ENCODE assay signal across 8 cellular contexts in genomic region chr6:136290406-136291010, GRCh38. TPM values are rescaled to one million over a fixed set of nuclear protein-coding genes. Genes with fewer than 3 reads are reported as not detected.
A peak's percentile ranks its signal among the peaks of the same experiment; 100 is the strongest.
DNase-seq lines count a peak whose midpoint lies in the region; ATAC-seq, FAIRE-seq and TF ChIP-seq lines count a peak whose summit lies in the region.

No MANE protein-coding gene starts in this region.

- peak overlapping the region; percentile 100 for H3K27ac Mint-ChIP-seq in CD14-positive monocyte
- peak overlapping the region; percentile 100 for H3K27ac Mint-ChIP-seq in IgD-negative memory B cell
- H3K27ac Mint-ChIP-seq in activated T-helper 1 cell treated with anti-CD3 and anti-CD28 coated beads, Interleukin-12 subunit alpha, Interleukin-12 subunit beta, Interleukin-2, Interleukin-4 antibody, amounts not matched to agents 30 ng/mL and 10 ng/mL and 1 ng/mL, durations not matched to agents 14 hours and 24 hours and 36 hours = peak overlapping the region; percentile 99
- peak overlapping the region; percentile 100 for H3K27ac Mint-ChIP-seq in nephron progenitor cell
- peak overlapping the region; percentile 100 for H3K27ac Mint-ChIP-seq in stimulated activated naive CD8-positive, alpha-beta T cell treated with anti-CD3 and anti-CD28 coated beads, Interleukin-15, Interleukin-2, amounts not matched to agents 100 ng/mL and 50 ng/mL, for 24 hours

- DNase-seq in CD14-positive monocyte (ENCODE audit: low spot score) (peak; percentile 57), RCC 7860 (ENCODE audit: low spot score) (peak; percentile 55), fibroblast of mammary gland (ENCODE audit: low read depth) (peak; percentile 90), nephron progenitor cell (peak; percentile 37)
- DNase-seq in activated T-helper 1 cell treated with anti-CD3 and anti-CD28 coated beads, Interleukin-12 subunit alpha, Interleukin-12 subunit beta, Interleukin-2, Interleukin-4 antibody, amounts not matched to agents 30 ng/mL and 10 ng/mL and 1 ng/mL, durations not matched to agents 14 hours and 24 hours and 36 hours (ENCODE audit: low spot score) = peak; percentile 74

- H3K36me3 Mint-ChIP-seq in CD14-positive monocyte = peaks cover 0 to 10% of the 10 kb centered on the region in 2 donors
- no peaks in the 10 kb centered on the region for H3K36me3 Mint-ChIP-seq in IgD-negative memory B cell
- peaks cover 18% of the 10 kb centered on the region for H3K36me3 Mint-ChIP-seq in activated T-helper 1 cell treated with anti-CD3 and anti-CD28 coated beads, Interleukin-12 subunit alpha, Interleukin-12 subunit beta, Interleukin-2, Interleukin-4 antibody, amounts not matched to agents 30 ng/mL and 10 ng/mL and 1 ng/mL, durations not matched to agents 14 hours and 24 hours and 36 hours (ENCODE audit: low read depth)
- peaks cover 7% of the 10 kb centered on the region for H3K36me3 Mint-ChIP-seq in nephron progenitor cell (ENCODE audit: low read depth)
- peaks cover 29% of the 10 kb centered on the region for H3K36me3 Mint-ChIP-seq in stimulated activated naive CD8-positive, alpha-beta T cell treated with anti-CD3 and anti-CD28 coated beads, Interleukin-15, Interleukin-2, amounts not matched to agents 100 ng/mL and 50 ng/mL, for 24 hours (ENCODE audit: low read depth)

- ATAC-seq in GM21381 (IDR thresholded peaks at IDR 0.05; ENCODE audit: unreplicated experiment) = peak; percentile 24

- TF ChIP-seq CTCF in CD14-positive monocyte (IDR thresholded peaks at IDR 0.05) (no peak), fibroblast of mammary gland (conservative IDR thresholded peaks at IDR 0.05; ENCODE audit: control insufficient read depth, insufficient read depth, low read depth, low read length) (no peak), nephron progenitor cell (IDR thresholded peaks at IDR 0.05) (no peak)

- H3K4me1 Mint-ChIP-seq in CD14-positive monocyte (peaks cover 38% of the 10 kb centered on the region), IgD-negative memory B cell (peaks cover 18 to 25% (median 23%) of the 10 kb centered on the region in 3 donors), nephron progenitor cell (peaks cover 38% of the 10 kb centered on the region)
- peaks cover 41% of the 10 kb centered on the region for H3K4me1 Mint-ChIP-seq in activated T-helper 1 cell treated with anti-CD3 and anti-CD28 coated beads, Interleukin-12 subunit alpha, Interleukin-12 subunit beta, Interleukin-2, Interleukin-4 antibody, amounts not matched to agents 30 ng/mL and 10 ng/mL and 1 ng/mL, durations not matched to agents 14 hours and 24 hours and 36 hours (ENCODE audit: low read depth)
- peaks cover 53% of the 10 kb centered on the region for H3K4me1 Mint-ChIP-seq in stimulated activated naive CD8-positive, alpha-beta T cell treated with anti-CD3 and anti-CD28 coated beads, Interleukin-15, Interleukin-2, amounts not matched to agents 100 ng/mL and 50 ng/mL, for 24 hours (ENCODE audit: low read depth)

- intact Hi-C loops in CD14-positive monocyte (cut with micrococcal nuclease) = no loop called here
- intact Hi-C loops in activated T-helper 1 cell treated with anti-CD3 and anti-CD28 coated beads, Interleukin-12 subunit alpha, Interleukin-12 subunit beta, Interleukin-2, Interleukin-4 antibody, amounts not matched to agents 30 ng/mL and 10 ng/mL and 1 ng/mL, durations not matched to agents 14 hours and 24 hours and 36 hours (cut with micrococcal nuclease) = loop anchor here (1.0 kb wide), 3 partner anchors 27 to 532 kb away; partner anchors contain the start of genes PDE7B and PEX7

- no peak for FAIRE-seq in RCC 7860 (lab: Jason Lieb, UNC)

- H3K27me3 Mint-ChIP-seq in CD14-positive monocyte (ENCODE audit: low read depth in 3 of 3) (peaks cover 0 to 3% (median 1%) of the 10 kb centered on the region in 3 donors), IgD-negative memory B cell (peaks cover 1% of the 10 kb centered on the region), nephron progenitor cell (ENCODE audit: low read depth, poor library complexity) (peaks cover 6% of the 10 kb centered on the region)
- peaks cover 2% of the 10 kb centered on the region for H3K27me3 Mint-ChIP-seq in activated T-helper 1 cell treated with anti-CD3 and anti-CD28 coated beads, Interleukin-12 subunit alpha, Interleukin-12 subunit beta, Interleukin-2, Interleukin-4 antibody, amounts not matched to agents 30 ng/mL and 10 ng/mL and 1 ng/mL, durations not matched to agents 14 hours and 24 hours and 36 hours (ENCODE audit: insufficient read depth)
- no peaks in the 10 kb centered on the region for H3K27me3 Mint-ChIP-seq in stimulated activated naive CD8-positive, alpha-beta T cell treated with anti-CD3 and anti-CD28 coated beads, Interleukin-15, Interleukin-2, amounts not matched to agents 100 ng/mL and 50 ng/mL, for 24 hours

- peak overlapping the region; percentile 88 for H3K4me3 ChIP-seq in fibroblast of mammary gland (ENCODE audit: control insufficient read depth, low read depth, low read length)

- peaks cover 0 to 2% (median 0%) of the 10 kb centered on the region in 7 donors for H3K9me3 Mint-ChIP-seq in CD14-positive monocyte
- no peaks in the 10 kb centered on the region for H3K9me3 Mint-ChIP-seq in IgD-negative memory B cell
- H3K9me3 Mint-ChIP-seq in activated T-helper 1 cell treated with anti-CD3 and anti-CD28 coated beads, Interleukin-12 subunit alpha, Interleukin-12 subunit beta, Interleukin-2, Interleukin-4 antibody, amounts not matched to agents 30 ng/mL and 10 ng/mL and 1 ng/mL, durations not matched to agents 14 hours and 24 hours and 36 hours = no peaks in the 10 kb centered on the region
- no peaks in the 10 kb centered on the region for H3K9me3 Mint-ChIP-seq in nephron progenitor cell
- no peaks in the 10 kb centered on the region for H3K9me3 Mint-ChIP-seq in stimulated activated naive CD8-positive, alpha-beta T cell treated with anti-CD3 and anti-CD28 coated beads, Interleukin-15, Interleukin-2, amounts not matched to agents 100 ng/mL and 50 ng/mL, for 24 hours

- H3K4me3 Mint-ChIP-seq in CD14-positive monocyte (peak overlapping the region; percentile 96 to 100), IgD-negative memory B cell (peak overlapping the region; percentile 96 to 100 (median 98)), nephron progenitor cell (peak overlapping the region; percentile 99)
- H3K4me3 Mint-ChIP-seq in activated T-helper 1 cell treated with anti-CD3 and anti-CD28 coated beads, Interleukin-12 subunit alpha, Interleukin-12 subunit beta, Interleukin-2, Interleukin-4 antibody, amounts not matched to agents 30 ng/mL and 10 ng/mL and 1 ng/mL, durations not matched to agents 14 hours and 24 hours and 36 hours = peak overlapping the region; percentile 98
- peak overlapping the region; percentile 97 for H3K4me3 Mint-ChIP-seq in stimulated activated naive CD8-positive, alpha-beta T cell treated with anti-CD3 and anti-CD28 coated beads, Interleukin-15, Interleukin-2, amounts not matched to agents 100 ng/mL and 50 ng/mL, for 24 hours

RNA-seq across cellular contexts. Expression of gene BCLAF1, which starts 0.9 kb away (rescaled TPM):
- polyA plus RNA-seq in CD14-positive monocyte (10 to 100 TPM; 47.0 to 75.8 TPM), IgD-negative memory B cell (137 TPM)
- 233 and 237 TPM in 2 replicates for total RNA-seq in activated T-helper 1 cell treated with anti-CD3 and anti-CD28 coated beads, Interleukin-12 subunit alpha, Interleukin-12 subunit beta, Interleukin-2, Interleukin-4 antibody, amounts not matched to agents 30 ng/mL and 10 ng/mL and 1 ng/mL, durations not matched to agents 14 hours and 24 hours and 36 hours

RNA-seq across cellular contexts. Expression of gene MTFR2, which starts 40.4 kb away (rescaled TPM):
- polyA plus RNA-seq in CD14-positive monocyte (under 1 TPM; 0.41 to 0.60 TPM), IgD-negative memory B cell (1.5 TPM)
- 23.3 and 27.6 TPM in 2 replicates for total RNA-seq in activated T-helper 1 cell treated with anti-CD3 and anti-CD28 coated beads, Interleukin-12 subunit alpha, Interleukin-12 subunit beta, Interleukin-2, Interleukin-4 antibody, amounts not matched to agents 30 ng/mL and 10 ng/mL and 1 ng/mL, durations not matched to agents 14 hours and 24 hours and 36 hours

Comparison
In these comparisons a context has a peak if more than half of its experiments do, and no peak if none do; other contexts are left out.
1. Peak in every context shown above with its lines: DNase-seq, ATAC-seq and H3K4me3 ChIP-seq.
2. DNase-seq: peak in every context shown above with its lines; median percentile 90 in fibroblast of mammary gland; 74 in activated T-helper 1 cell treated with anti-CD3 and anti-CD28 coated beads, Interleukin-12 subunit alpha, Interleukin-12 subunit beta, Interleukin-2, Interleukin-4 antibody, amounts not matched to agents 30 ng/mL and 10 ng/mL and 1 ng/mL, durations not matched to agents 14 hours and 24 hours and 36 hours; 57 in CD14-positive monocyte; 55 in RCC 7860; 37 in nephron progenitor cell.